In genomic region chr6:6981923-6982322, GRCh38 we compare ENCODE assay signal across 8 cellular contexts.
"Had no signal": no experiment of that assay in that cellular context is flagged by ENCODE, and none has a peak within 500 bp of the region (broad histone marks: within the 10 kb centered on the region; RNA-seq: fewer than 3 reads in every experiment).

No MANE protein-coding gene starts in this region.

- ATAC-seq: natural killer cell, psoas muscle had no signal

- H3K4me1 Mint-ChIP-seq: activated CD4-positive, alpha-beta memory T cell treated with anti-CD3 and anti-CD28 coated beads, Interleukin-2, amount 10 ng/mL, durations not matched to agents 7 days and 5 days; natural killer cell had no signal

- H3K9me3 Mint-ChIP-seq: activated CD4-positive, alpha-beta memory T cell treated with anti-CD3 and anti-CD28 coated beads, Interleukin-2, amount 10 ng/mL, durations not matched to agents 7 days and 5 days; natural killer cell had no signal

- DNase-seq: activated CD4-positive, alpha-beta memory T cell treated with anti-CD3 and anti-CD28 coated beads, Interleukin-2, amount 10 ng/mL, durations not matched to agents 7 days and 5 days; activated CD8-positive, alpha-beta memory T cell treated with anti-CD3 and anti-CD28 coated beads, Interleukin-2, amount 50 U/mL, for 4 hours; activated naive CD4-positive, alpha-beta T cell; natural killer cell; psoas muscle; stimulated activated CD4-positive, alpha-beta T cell treated with anti-CD3 and anti-CD28 coated beads, Interleukin-2, amount 100 ng/mL, for 24 hours; T-helper 9 cell; tibial artery had no signal

- H3K27ac Mint-ChIP-seq: activated CD4-positive, alpha-beta memory T cell treated with anti-CD3 and anti-CD28 coated beads, Interleukin-2, amount 10 ng/mL, durations not matched to agents 7 days and 5 days; natural killer cell had no signal

- H3K4me3 Mint-ChIP-seq: activated CD4-positive, alpha-beta memory T cell treated with anti-CD3 and anti-CD28 coated beads, Interleukin-2, amount 10 ng/mL, durations not matched to agents 7 days and 5 days; natural killer cell had no signal

- H3K36me3 Mint-ChIP-seq: natural killer cell had no signal
